8 cellular contexts compared by ENCODE assay signal in genomic region chr2:119366649-119367471, GRCh38. TPM values are rescaled to one million over a fixed set of nuclear protein-coding genes. Genes with fewer than 3 reads are reported as not detected.
DNase-seq lines count a peak whose midpoint lies in the region; FAIRE-seq and TF ChIP-seq lines count a peak whose summit lies in the region.

Gene C2orf76, minus strand, starts transcription at chr2:119366834. Its CDS starts 26,875 bp downstream, at chr2:119339959.
Gene DBI, plus strand, starts transcription at chr2:119366977. Its CDS starts 75 bp downstream, at chr2:119367052.

- no peak within 1 kb of the TSS for H3K23ac ChIP-seq in H1 (ENCODE audit: insufficient read length)
- H3K23ac ChIP-seq in mesenchymal stem cell (ENCODE audit: low read length in 2 of 2), result peak within 1 kb of the TSS in 1 of 2 experiments; percentile 73

- peak within 1 kb of the TSS; percentile 82 to 91 for H3K4me2 ChIP-seq in H1 (ENCODE audit: insufficient read depth in 1 of 2, low read depth in 2 of 2, low read length in 2 of 2)
- H3K4me2 ChIP-seq in mesenchymal stem cell (ENCODE audit: low read length, poor library complexity, severe bottlenecking), result peak within 1 kb of the TSS; percentile 93

- H2BK5ac ChIP-seq in H1 (ENCODE audit: low read depth, low read length) (peak within 1 kb of the TSS; percentile 90; the same call in 1 of the 2 replicates), mesenchymal stem cell (ENCODE audit: low read depth, low read length, poor library complexity, severe bottlenecking) (peak within 1 kb of the TSS; percentile 53)

- H3K27ac ChIP-seq in H1 (ENCODE audit: low read depth, low read length) (peak within 1 kb of the TSS; percentile 24; the same call in 1 of the 2 replicates), mesenchymal stem cell (ENCODE audit: low read length, poor library complexity, severe bottlenecking) (peak within 1 kb of the TSS; percentile 70)

- H3K4me1 ChIP-seq in H1 (replicated peaks in 1 of 4; ENCODE audit: control insufficient read depth in 3 of 4, insufficient read depth in 4 of 4, low read length in 3 of 4), result peaks cover 3 to 12% (median 7%) of the 10 kb centered on the region in 4 experiments; a peak in 6 of 7 replicates
- peaks cover 15% of the 10 kb centered on the region for H3K4me1 ChIP-seq in mesenchymal stem cell (ENCODE audit: control insufficient read depth, insufficient read depth, low read depth, low read length)

- H2AK5ac ChIP-seq in H1 (ENCODE audit: low read depth, low read length) (no peak within 1 kb of the TSS), mesenchymal stem cell (ENCODE audit: low read length, severe bottlenecking) (no peak within 1 kb of the TSS)

- peaks cover 5 to 17% of the 10 kb centered on the region in 2 experiments for H4K20me1 ChIP-seq in H1 (replicated peaks in 1 of 2; ENCODE audit: control insufficient read depth in 1 of 2, insufficient read depth in 2 of 2, low read length in 2 of 2)

- H3K36me3 ChIP-seq in H1 (ENCODE audit: control insufficient read depth in 2 of 4, insufficient read depth in 4 of 4, low read length in 3 of 4) (peaks cover 21 to 35% (median 30%) of the 10 kb centered on the region in 4 experiments), mesenchymal stem cell (ENCODE audit: control insufficient read depth in 1 of 2, insufficient read depth in 2 of 2, low read depth in 1 of 2, low read length in 2 of 2) (peaks cover 23 to 40% of the 10 kb centered on the region in 2 experiments)

- peak within 1 kb of the TSS; percentile 62 for H4K91ac ChIP-seq in H1 (replicated peaks; ENCODE audit: insufficient read length, low read length)
- H4K91ac ChIP-seq in mesenchymal stem cell (ENCODE audit: low read length), result peak within 1 kb of the TSS; percentile 52

- peak in 1 of 2 experiments; percentile 64; a peak in 1 of 3 replicates for TF ChIP-seq EP300 in H1 (IDR thresholded peaks at IDR 0.05; ENCODE audit: borderline replicate concordance in 1 of 2, low read depth in 2 of 2, low read length in 2 of 2)

- peak; percentile 69 to 87 for TF ChIP-seq POLR2A in H1 (IDR thresholded peaks at IDR 0.05; ENCODE audit: control extremely low read depth in 1 of 2, low read depth in 2 of 2, low read length in 2 of 2)

- H3K9ac ChIP-seq in H1 (replicated peaks in 1 of 4; ENCODE audit: extremely low read depth in 1 of 4, low read depth in 3 of 4, low read length in 3 of 4) (peak within 1 kb of the TSS; percentile 45 to 78 (median 66)), mesenchymal stem cell (ENCODE audit: low read length) (peak within 1 kb of the TSS; percentile 93)

- H4K8ac ChIP-seq in H1 (ENCODE audit: extremely low read depth, insufficient read depth, low read length) (peak within 1 kb of the TSS; percentile 75; the same call in 1 of the 2 replicates), mesenchymal stem cell (ENCODE audit: low read length) (peak within 1 kb of the TSS; percentile 93)

- CTCF ChIA-PET in H1 (lab: Charles Lee; ENCODE audit: partially characterized antibody), result interaction anchor here (0.5 to 1.8 kb wide), 7 partner anchors 11 to 55 kb away, joined by 3 to 10 read pairs (median 3); no protein-coding TSS in a partner anchor

- H3K4ac ChIP-seq in H1 (replicated peaks; ENCODE audit: insufficient read length, low read depth, low read length), result peak within 1 kb of the TSS; percentile 85
- H3K4ac ChIP-seq in mesenchymal stem cell (ENCODE audit: low read depth in 1 of 2, low read length in 2 of 2), result peak within 1 kb of the TSS; percentile 53 to 71

- TF ChIP-seq CTCF in GM20000 (IDR thresholded peaks at IDR 0.05; ENCODE audit: extremely low read depth, missing control alignments) (no peak), H1 (IDR thresholded peaks at IDR 0.05; ENCODE audit: control extremely low read depth in 1 of 3, insufficient read depth in 1 of 3, low read depth in 1 of 3, low read length in 3 of 3) (no peak)

- H3K23me2 ChIP-seq in H1 (ENCODE audit: low read depth, low read length), result peaks cover 16% of the 10 kb centered on the region

- H2BK15ac ChIP-seq in H1 (ENCODE audit: low read length), result peak within 1 kb of the TSS; percentile 72; the same call in 1 of the 2 replicates
- peak within 1 kb of the TSS; percentile 65 for H2BK15ac ChIP-seq in mesenchymal stem cell (ENCODE audit: low read depth, poor library complexity, severe bottlenecking)

- peaks cover 0 to 35% of the 10 kb centered on the region in 2 experiments; a peak in 2 of 4 replicates for H3K79me2 ChIP-seq in H1 (ENCODE audit: control insufficient read depth in 1 of 2, insufficient read depth in 2 of 2, low read length in 2 of 2)

- no peaks in the 10 kb centered on the region for H3K27me3 ChIP-seq in H1 (replicated peaks in 1 of 4; ENCODE audit: control insufficient read depth in 3 of 4, extremely low read depth in 1 of 4, insufficient read depth in 3 of 4, low read length in 3 of 4)
- H3K27me3 ChIP-seq in mesenchymal stem cell (ENCODE audit: control insufficient read depth in 1 of 2, insufficient read depth in 1 of 2, low read length in 2 of 2), result no peaks in the 10 kb centered on the region

- H4K5ac ChIP-seq in H1 (ENCODE audit: insufficient read length, low read depth, low read length), result peak within 1 kb of the TSS; percentile 81

- H2BK20ac ChIP-seq in H1 (ENCODE audit: low read length), result no peak within 1 kb of the TSS

- POLR2A ChIA-PET in H1 (lab: Charles Lee; ENCODE audit: partially characterized antibody), result interaction anchor here (0.7 to 6.3 kb wide), 9 partner anchors 9 to 226 kb away, joined by 3 to 35 read pairs (median 3); partner anchors contain the start of gene TMEM37

- H3K9me3 ChIP-seq in H1 (ENCODE audit: insufficient read depth in 2 of 2, low read depth in 1 of 2, low read length in 1 of 2) (no peaks in the 10 kb centered on the region), mesenchymal stem cell (ENCODE audit: control insufficient read depth, low read length) (no peaks in the 10 kb centered on the region)

- H3K79me1 ChIP-seq in H1 (ENCODE audit: low read depth, low read length) (peaks cover 15% of the 10 kb centered on the region), mesenchymal stem cell (replicated peaks; ENCODE audit: low read length, poor library complexity, severe bottlenecking) (peaks cover 36% of the 10 kb centered on the region)

- no peak for FAIRE-seq in H1 (lab: Jason Lieb, UNC)

- peak within 1 kb of the TSS; percentile 38 for H2BK120ac ChIP-seq in H1 (replicated peaks; ENCODE audit: low read depth, low read length)
- H2BK120ac ChIP-seq in mesenchymal stem cell (ENCODE audit: low read depth, low read length), result peak within 1 kb of the TSS; percentile 61

- H2AFZ ChIP-seq in H1 (ENCODE audit: low read length), result peak within 1 kb of the TSS; percentile 63; the same call in 1 of the 2 replicates
- peak within 1 kb of the TSS; percentile 80 for H2AFZ ChIP-seq in mesenchymal stem cell (ENCODE audit: low read depth, low read length)

- H2BK12ac ChIP-seq in H1 (ENCODE audit: low read depth, low read length), result peak within 1 kb of the TSS; percentile 46; the same call in 1 of the 2 replicates
- H2BK12ac ChIP-seq in mesenchymal stem cell (ENCODE audit: low read length in 2 of 2), result peak within 1 kb of the TSS in 1 of 2 experiments; percentile 69

- WGBS in H1 (ENCODE audit: extremely low coverage in 1 of 2, insufficient coverage in 1 of 2, insufficient read length in 1 of 2, insufficient replicate concordance in 2 of 2, low coverage in 1 of 2, low lambda C conversion rate in 2 of 2, missing lambda C conversion rate in 1 of 2), 2 experiments, result 2% methylated on average over 56 of the region's 65 CpGs; no CpG with 5 or more reads in 1 of the 2 experiments
- under 1% methylated on average over 65 of the region's 65 CpGs for WGBS in mesenchymal stem cell

- peak; percentile 86 for DNase-seq in CMK (ENCODE audit: low read depth)
- DNase-seq in GM20000 (ENCODE audit: low spot score), result peak; percentile 94
- peak; percentile 98 for DNase-seq in HT-29 (ENCODE audit: low spot score)
- peak; percentile 94 to 97 for DNase-seq in NOMO-1 (lab: John Stamatoyannopoulos, UW; ENCODE audit: unreplicated experiment in 2 of 2)
- peak; percentile 65 to 87 (median 76) for DNase-seq in activated CD8-positive, alpha-beta memory T cell treated with anti-CD3 and anti-CD28 coated beads for 48 hours (ENCODE audit: low read depth in 2 of 3, low spot score in 2 of 3)
- DNase-seq in H1 (ENCODE audit: low read depth in 1 of 2, low spot score in 2 of 2), result peak; percentile 90 to 94
- DNase-seq in mesenchymal stem cell, result peak; percentile 94
- DNase-seq in stimulated activated CD8-positive, alpha-beta memory T cell treated with anti-CD3 and anti-CD28 coated beads, Interleukin-12 subunit alpha, Interleukin-12 subunit beta, amount 100 ng/mL, for 4 hours (ENCODE audit: low read depth), result peak; percentile 89

- H3K18ac ChIP-seq in H1 (ENCODE audit: extremely low read depth, low read length) (peak within 1 kb of the TSS; percentile 93), mesenchymal stem cell (ENCODE audit: low read depth in 1 of 2, low read length in 2 of 2) (peak within 1 kb of the TSS; percentile 89 to 93)

- peak within 1 kb of the TSS; percentile 83 to 95 (median 86) for H3K4me3 ChIP-seq in H1 (ENCODE audit: extremely low read depth in 1 of 4, insufficient read depth in 2 of 4, low read depth in 3 of 4, low read length in 4 of 4)
- peak within 1 kb of the TSS; percentile 70 to 98 for H3K4me3 ChIP-seq in mesenchymal stem cell (ENCODE audit: insufficient read depth in 1 of 2, low read depth in 1 of 2, low read length in 2 of 2)

- TF ChIP-seq RAD21 in H1 (IDR thresholded peaks at IDR 0.05 in 1 of 2, conservative IDR thresholded peaks at IDR 0.05 in 1 of 2; ENCODE audit: low read depth in 2 of 2, low read length in 2 of 2), result no peak

- H3K14ac ChIP-seq in H1 (ENCODE audit: insufficient read length) (no peak within 1 kb of the TSS), mesenchymal stem cell (ENCODE audit: low read length in 2 of 2) (peak within 1 kb of the TSS in 1 of 2 experiments; percentile 63)

- H3K56ac ChIP-seq in H1 (replicated peaks; ENCODE audit: insufficient read length, low read depth, low read length), result peak within 1 kb of the TSS; percentile 92

RNA-seq across cellular contexts. Expression of gene C2orf76, which starts in this region (rescaled TPM):
- total RNA-seq in HT-29 (2014; rRNA removed; shearing (Covaris generic)), result 0.25 and 2.8 TPM in 2 replicates
- total RNA-seq in H1 (2021; fragmentation: NEBNext Ultra II Directional; extraction: Animal tissue kit (Norgen Biotek cat#: 25700)), result 5.0 and 6.2 TPM in 2 replicates
- 2.1 and 4.4 TPM in 2 replicates for polyA plus RNA-seq in H1 (2011; rRNA removed)
- 4.4 TPM for polyA plus RNA-seq in H1 (2011; cell fraction: cytosol; rRNA removed)
- 1.1 TPM for polyA plus RNA-seq in H1 (2011; cell fraction: nucleus; rRNA removed)
- polyA plus RNA-seq in H1 (2012, experiment 1 of 2), result 5.8 to 14.0 TPM (median 6.5 TPM) in 4 replicates
- polyA plus RNA-seq in H1 (2012, experiment 2 of 2), result 5.7 TPM
- 9.5 TPM for polyA plus RNA-seq in H1 (2013, experiment 1 of 2)
- 8.3 TPM for polyA plus RNA-seq in H1 (2013, experiment 2 of 2)
- 1.4 and 2.1 TPM in 2 replicates for polyA minus RNA-seq in H1 (2011; rRNA and poly(A)+ RNA removed)
- 1.2 TPM for polyA minus RNA-seq in H1 (2011; cell fraction: cytosol; rRNA and poly(A)+ RNA removed)
- 3.8 TPM for polyA minus RNA-seq in H1 (2011; cell fraction: nucleus; rRNA and poly(A)+ RNA removed)
- polyA plus RNA-seq in mesenchymal stem cell (2013, experiment 1 of 2), result 16.1 TPM
- polyA plus RNA-seq in mesenchymal stem cell (2013, experiment 2 of 2), result 16.7 TPM

RNA-seq across cellular contexts. Expression of gene DBI, which starts in this region (rescaled TPM):
- total RNA-seq in HT-29 (2014; rRNA removed; shearing (Covaris generic)), result 152 and 179 TPM in 2 replicates
- total RNA-seq in H1 (2021; fragmentation: NEBNext Ultra II Directional; extraction: Animal tissue kit (Norgen Biotek cat#: 25700)), result 180 and 186 TPM in 2 replicates
- 116 and 212 TPM in 2 replicates for polyA plus RNA-seq in H1 (2011; rRNA removed)
- polyA plus RNA-seq in H1 (2011; cell fraction: cytosol; rRNA removed), result 295 TPM
- polyA plus RNA-seq in H1 (2011; cell fraction: nucleus; rRNA removed), result 74.9 TPM
- polyA plus RNA-seq in H1 (2012, experiment 1 of 2), result 342 to 401 TPM (median 370 TPM) in 4 replicates
- polyA plus RNA-seq in H1 (2012, experiment 2 of 2), result 377 TPM
- 716 TPM for polyA plus RNA-seq in H1 (2013, experiment 1 of 2)
- polyA plus RNA-seq in H1 (2013, experiment 2 of 2), result 804 TPM
- polyA minus RNA-seq in H1 (2011; rRNA and poly(A)+ RNA removed), result 61.1 and 68.3 TPM in 2 replicates
- 41.0 TPM for polyA minus RNA-seq in H1 (2011; cell fraction: cytosol; rRNA and poly(A)+ RNA removed)
- polyA minus RNA-seq in H1 (2011; cell fraction: nucleus; rRNA and poly(A)+ RNA removed), result 85.9 TPM
- polyA plus RNA-seq in mesenchymal stem cell (2013, experiment 1 of 2), result 1,208 TPM
- 1,195 TPM for polyA plus RNA-seq in mesenchymal stem cell (2013, experiment 2 of 2)

Comparison
In these comparisons a context has a peak if more than half of its experiments do, and no peak if none do; other contexts are left out.
1. Peak in every context shown above with its lines: DNase-seq, H3K4me3 ChIP-seq and H3K27ac ChIP-seq.